Comparison of ENCODE assay signal across 8 cellular contexts in the genomic region with DNA sequence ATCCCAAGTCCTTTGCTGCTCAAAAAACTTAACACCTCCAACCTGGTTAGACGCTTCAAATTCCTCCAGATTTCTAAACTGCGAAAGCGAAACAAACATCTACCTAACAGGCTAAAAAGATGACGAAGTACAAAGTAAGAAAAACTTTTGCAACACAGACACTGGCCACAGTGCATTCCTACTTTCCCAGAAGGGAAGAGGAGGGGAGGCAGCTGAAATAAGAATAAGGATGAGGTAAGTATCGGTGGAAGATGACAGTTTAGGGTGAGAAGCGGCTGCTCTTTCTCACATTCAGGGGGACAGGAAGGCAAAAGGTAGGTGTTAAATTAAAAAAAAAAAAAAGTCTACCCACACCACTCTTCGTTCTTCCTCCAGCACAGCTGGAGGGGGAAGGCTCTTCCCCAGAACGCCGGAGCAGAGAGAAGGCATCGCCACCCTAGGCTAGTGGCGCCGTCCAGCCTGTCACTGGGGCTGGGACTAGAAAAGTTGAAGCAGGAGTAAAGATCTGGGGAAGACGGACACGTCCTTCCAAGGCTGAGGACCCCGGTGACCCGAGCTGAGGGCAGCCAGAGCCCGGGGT. TPM values are rescaled to one million over a fixed set of nuclear protein-coding genes. Genes with fewer than 3 reads are reported as not detected.
DNase-seq lines count a peak whose midpoint lies in the region; ATAC-seq, FAIRE-seq and TF ChIP-seq lines count a peak whose summit lies in the region.

No MANE protein-coding gene starts in this region.

- FAIRE-seq in H54 (lab: Jason Lieb, UNC) (peak; percentile 52), astrocyte (lab: Jason Lieb, UNC) (peak; percentile 84)

- no peaks in the 10 kb centered on the region for H3K36me3 ChIP-seq in Loucy (ENCODE audit: insufficient read depth, low read length)
- H3K36me3 ChIP-seq in astrocyte (ENCODE audit: insufficient read depth, low read length), result no peaks in the 10 kb centered on the region
- H3K36me3 ChIP-seq in iPS-18a (ENCODE audit: control insufficient read depth, low read depth, low read length), result no peaks in the 10 kb centered on the region
- H3K36me3 ChIP-seq in smooth muscle cell (ENCODE audit: low read depth), result no peaks in the 10 kb centered on the region

- TF ChIP-seq CTCF in Loucy (conservative IDR thresholded peaks at IDR 0.05; ENCODE audit: low read length), result no peak
- no peak for TF ChIP-seq CTCF in astrocyte (IDR thresholded peaks at IDR 0.05; ENCODE audit: insufficient read depth, low read depth, low read length)
- TF ChIP-seq CTCF in smooth muscle cell (IDR thresholded peaks at IDR 0.05; ENCODE audit: borderline replicate concordance, insufficient read depth, poor library complexity, severe bottlenecking), result no peak

- 1% methylated on average over 17 of the region's 17 CpGs for WGBS in smooth muscle cell (ENCODE audit: low lambda C conversion rate)

- peak overlapping the region; percentile 82 for H3K27ac ChIP-seq in astrocyte (ENCODE audit: low read depth, low read length)
- no peak overlapping the region for H3K27ac ChIP-seq in iPS-18a (ENCODE audit: low read length)
- H3K27ac ChIP-seq in smooth muscle cell (ENCODE audit: low read depth), result peak overlapping the region; percentile 80

- no peak for TF ChIP-seq POLR2A in H54 (IDR thresholded peaks at IDR 0.05; ENCODE audit: low read depth, low read length)

- intact Hi-C loops in activated CD4-positive, alpha-beta T cell treated with anti-CD3 and anti-CD28 coated beads for 36 hours (cut with DNase I, micrococcal nuclease), result loop anchor here (1.0 to 10.0 kb wide), 21 partner anchors 226 to 1437 kb away; partner anchors contain the start of genes COMMD3 (in 2 of the 2), PIP4K2A (in 2 of the 2), MLLT10 (in 1 of the 2) and MSRB2 (in 1 of the 2)

- ATAC-seq in activated CD4-positive, alpha-beta T cell treated with anti-CD3 and anti-CD28 coated beads for 36 hours, result peak; percentile 13

- H3K4me2 ChIP-seq in Loucy (ENCODE audit: low read depth, low read length, poor library complexity, severe bottlenecking) (peak overlapping the region; percentile 93), astrocyte (ENCODE audit: low read length) (peak overlapping the region; percentile 90), smooth muscle cell (peak overlapping the region; percentile 96)

- no peaks in the 10 kb centered on the region for H3K9me3 ChIP-seq in Loucy (ENCODE audit: insufficient read depth, low read depth, low read length)
- H3K9me3 ChIP-seq in astrocyte (ENCODE audit: insufficient read depth, low read depth, low read length), result no peaks in the 10 kb centered on the region
- H3K9me3 ChIP-seq in iPS-18a (ENCODE audit: control insufficient read depth, low read depth, low read length), result peaks cover 3% of the 10 kb centered on the region
- no peaks in the 10 kb centered on the region for H3K9me3 ChIP-seq in smooth muscle cell (replicated peaks; ENCODE audit: low read depth)

- H3K79me2 ChIP-seq in Loucy (ENCODE audit: insufficient read depth, low read length) (peaks cover 58% of the 10 kb centered on the region), astrocyte (ENCODE audit: insufficient read depth, low read length) (peaks cover 49% of the 10 kb centered on the region), smooth muscle cell (ENCODE audit: low read depth) (peaks cover 53% of the 10 kb centered on the region)

- peak overlapping the region; percentile 83 for H2AFZ ChIP-seq in Loucy (ENCODE audit: low read length)
- H2AFZ ChIP-seq in astrocyte (ENCODE audit: low read depth, low read length), result peak overlapping the region; percentile 80
- H2AFZ ChIP-seq in smooth muscle cell (ENCODE audit: low read depth), result peak overlapping the region; percentile 92

- peak overlapping the region; percentile 95 for H3K27ac Mint-ChIP-seq in activated CD4-positive, alpha-beta T cell treated with anti-CD3 and anti-CD28 coated beads for 36 hours
- peak overlapping the region; percentile 63 for H3K27ac Mint-ChIP-seq in astrocyte (ENCODE audit: unreplicated experiment)

- peaks cover 4% of the 10 kb centered on the region for H3K9me3 Mint-ChIP-seq in activated CD4-positive, alpha-beta T cell treated with anti-CD3 and anti-CD28 coated beads for 36 hours (ENCODE audit: low read depth)
- H3K9me3 Mint-ChIP-seq in astrocyte (ENCODE audit: unreplicated experiment), result peaks cover 2% of the 10 kb centered on the region

- H3K4me1 Mint-ChIP-seq in activated CD4-positive, alpha-beta T cell treated with anti-CD3 and anti-CD28 coated beads for 36 hours, result peaks cover 29% of the 10 kb centered on the region
- H3K4me1 Mint-ChIP-seq in astrocyte (ENCODE audit: low read depth, unreplicated experiment), result peaks cover 12% of the 10 kb centered on the region

- H3K4me3 ChIP-seq in Loucy (ENCODE audit: low read length, poor library complexity, severe bottlenecking) (peak overlapping the region; percentile 83), astrocyte (ENCODE audit: insufficient read depth, low read depth, low read length) (peak overlapping the region; percentile 79), iPS-18a (ENCODE audit: low read length) (peak overlapping the region; percentile 50), smooth muscle cell (peak overlapping the region; percentile 74)

- H3K27me3 ChIP-seq in Loucy (ENCODE audit: insufficient read depth, low read length, poor library complexity, severe bottlenecking), result no peaks in the 10 kb centered on the region
- H3K27me3 ChIP-seq in astrocyte (ENCODE audit: insufficient read depth, low read length), result no peaks in the 10 kb centered on the region
- H3K27me3 ChIP-seq in iPS-18a (ENCODE audit: control insufficient read depth, insufficient read depth, low read length), result peaks cover 18% of the 10 kb centered on the region
- no peaks in the 10 kb centered on the region for H3K27me3 ChIP-seq in smooth muscle cell (ENCODE audit: low read depth)

- H4K20me1 ChIP-seq in Loucy (ENCODE audit: insufficient read depth, low read length, poor library complexity, severe bottlenecking) (peaks cover 27% of the 10 kb centered on the region), astrocyte (ENCODE audit: insufficient read depth, low read length) (peaks cover 22% of the 10 kb centered on the region), smooth muscle cell (ENCODE audit: low read depth) (peaks cover 47% of the 10 kb centered on the region)

- CTCF ChIA-PET in activated CD4-positive, alpha-beta T cell treated with anti-CD3 and anti-CD28 coated beads for 36 hours (lab: Charles Lee), result interaction anchor here (0.6 to 2.3 kb wide), 8 partner anchors 8 to 760 kb away, joined by 3 to 9 read pairs (median 4); no protein-coding TSS in a partner anchor

- peak overlapping the region; percentile 94 for H3K4me3 Mint-ChIP-seq in activated CD4-positive, alpha-beta T cell treated with anti-CD3 and anti-CD28 coated beads for 36 hours
- H3K4me3 Mint-ChIP-seq in astrocyte (ENCODE audit: unreplicated experiment), result peak overlapping the region; percentile 92

- H3K36me3 Mint-ChIP-seq in activated CD4-positive, alpha-beta T cell treated with anti-CD3 and anti-CD28 coated beads for 36 hours (ENCODE audit: low read depth), result peaks cover 3% of the 10 kb centered on the region
- peaks cover 2% of the 10 kb centered on the region for H3K36me3 Mint-ChIP-seq in astrocyte (ENCODE audit: low read depth, unreplicated experiment)

- H3K4me1 ChIP-seq in Loucy (ENCODE audit: insufficient read depth, low read length, poor library complexity, severe bottlenecking), result peaks cover 48% of the 10 kb centered on the region
- H3K4me1 ChIP-seq in astrocyte (ENCODE audit: insufficient read depth, low read length), result peaks cover 9% of the 10 kb centered on the region
- peaks cover 13% of the 10 kb centered on the region for H3K4me1 ChIP-seq in iPS-18a (ENCODE audit: control insufficient read depth, low read depth, low read length)
- peaks cover 14% of the 10 kb centered on the region for H3K4me1 ChIP-seq in smooth muscle cell (ENCODE audit: low read depth)

- no peaks in the 10 kb centered on the region for H3K9me2 ChIP-seq in Loucy (replicated peaks; ENCODE audit: low read depth, low read length)

- peak overlapping the region; percentile 88 for H3K9ac ChIP-seq in Loucy (ENCODE audit: low read depth, low read length, poor library complexity, severe bottlenecking)
- peak overlapping the region; percentile 92 for H3K9ac ChIP-seq in astrocyte (ENCODE audit: low read length)
- no peak overlapping the region for H3K9ac ChIP-seq in iPS-18a (ENCODE audit: low read length)
- H3K9ac ChIP-seq in smooth muscle cell (ENCODE audit: low read depth), result peak overlapping the region; percentile 87

- no peak for DNase-seq in activated CD4-positive, alpha-beta T cell treated with anti-CD3 and anti-CD28 coated beads for 36 hours
- DNase-seq in activated CD4-positive, alpha-beta T cell treated with anti-CD3 and anti-CD28 coated beads, Interleukin-2, amount 50 U/mL, for 1 hour, result no peak
- no peak for DNase-seq in H54 (ENCODE audit: insufficient read length, low spot score)
- DNase-seq in astrocyte (ENCODE audit: low read depth), result peak; percentile 66
- DNase-seq in smooth muscle cell (lab: John Stamatoyannopoulos, UW; ENCODE audit: unreplicated experiment), result no peak
- no peak for DNase-seq in stimulated activated CD4-positive, alpha-beta T cell treated with anti-CD3 and anti-CD28 coated beads, Interleukin-4, amount 100 ng/mL, for 1 hour

- H3K27me3 Mint-ChIP-seq in activated CD4-positive, alpha-beta T cell treated with anti-CD3 and anti-CD28 coated beads for 36 hours, result no peaks in the 10 kb centered on the region
- no peaks in the 10 kb centered on the region for H3K27me3 Mint-ChIP-seq in astrocyte (ENCODE audit: low read depth, unreplicated experiment)

- POLR2A ChIA-PET in activated CD4-positive, alpha-beta T cell treated with anti-CD3 and anti-CD28 coated beads for 36 hours (lab: Charles Lee), result interaction anchor here (0.6 to 1.3 kb wide), 3 partner anchors 9 to 1447 kb away, joined by 3 to 5 read pairs (median 3); no protein-coding TSS in a partner anchor

- no peaks in the 10 kb centered on the region for H3F3A ChIP-seq in Loucy (ENCODE audit: low read depth)
- no peaks in the 10 kb centered on the region for H3F3A ChIP-seq in smooth muscle cell (ENCODE audit: low read depth)

RNA-seq across cellular contexts. Expression of gene DNAJC1, which starts 0.9 kb away (rescaled TPM):
- 10 to 100 TPM; 20.6 to 28.1 TPM for total RNA-seq in activated CD4-positive, alpha-beta T cell treated with anti-CD3 and anti-CD28 coated beads for 36 hours
- 66.8 and 67.1 TPM in 2 replicates for total RNA-seq in astrocyte
- total RNA-seq in smooth muscle cell, result 51.4 and 88.5 TPM in 2 replicates
- polyA plus RNA-seq in smooth muscle cell, result 67.0 and 80.7 TPM in 2 replicates
